Comparison of ENCODE assay signal across 1 cellular context in genomic region chr9:37953775-37954437, GRCh38.
TF ChIP-seq lines count a peak whose summit lies in the region.

No MANE protein-coding gene starts in this region.

TF ChIP-seq in HepG2, 621 proteins besides CTCF, POLR2A, EP300 and RAD21 (continued from another document):
- no peak for TF ChIP-seq ARID5B (CRISPR knock-in tag; IDR thresholded peaks at IDR 0.05)
- TF ChIP-seq XRCC5 (optimal IDR thresholded peaks at IDR 0.05; ENCODE audit: low read length), result peak; percentile 17
- TF ChIP-seq RBM22 (optimal IDR thresholded peaks at IDR 0.05; ENCODE audit: low read length), result peak; percentile 24
- no peak for TF ChIP-seq ZNF329 (CRISPR knock-in tag; IDR thresholded peaks at IDR 0.05; ENCODE audit: low read depth)
